Comparison of ENCODE assay signal across 8 cellular contexts in the genomic region with DNA sequence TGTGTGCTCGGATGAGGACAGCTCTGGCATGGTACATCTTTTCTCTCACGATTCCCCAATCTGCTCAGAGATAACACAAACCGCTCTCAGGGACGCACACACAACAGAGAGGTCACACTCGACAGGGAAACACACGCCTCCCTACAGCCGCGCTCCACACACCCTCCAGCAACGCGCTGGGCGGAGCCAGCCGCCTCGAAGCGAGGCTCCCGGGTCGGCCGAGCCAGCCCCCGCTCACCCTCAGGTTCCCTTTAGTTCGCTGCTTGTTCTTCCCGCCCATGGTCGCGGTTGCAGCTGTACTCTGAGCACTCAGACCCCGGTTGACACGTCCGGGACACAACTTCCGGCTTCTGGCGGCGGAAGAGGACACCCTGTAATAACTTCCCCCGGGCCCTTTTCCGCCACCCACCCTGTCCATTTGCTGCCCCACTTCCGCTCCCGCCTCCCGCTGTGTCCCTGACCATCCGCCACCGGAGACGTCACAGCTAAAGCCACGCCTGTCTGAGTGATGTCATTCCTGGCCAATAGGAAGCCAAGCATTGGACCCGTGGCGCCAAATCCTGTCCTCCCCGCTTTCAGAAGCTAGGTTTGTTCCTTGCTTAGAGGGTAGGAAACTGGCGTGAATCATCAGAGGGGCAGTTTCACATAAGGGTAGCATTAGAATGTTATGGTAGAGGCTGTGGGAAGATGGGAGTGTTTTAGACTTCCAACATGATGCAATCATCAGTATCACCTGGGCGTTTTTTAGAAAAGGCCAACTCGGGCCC. TPM values are rescaled to one million over a fixed set of nuclear protein-coding genes. Genes with fewer than 3 reads are reported as not detected.
A peak's percentile ranks its signal among the peaks of the same experiment; 100 is the strongest.
DNase-seq lines count a peak whose midpoint lies in the region; TF ChIP-seq lines count a peak whose summit lies in the region.

A gene with protein sequence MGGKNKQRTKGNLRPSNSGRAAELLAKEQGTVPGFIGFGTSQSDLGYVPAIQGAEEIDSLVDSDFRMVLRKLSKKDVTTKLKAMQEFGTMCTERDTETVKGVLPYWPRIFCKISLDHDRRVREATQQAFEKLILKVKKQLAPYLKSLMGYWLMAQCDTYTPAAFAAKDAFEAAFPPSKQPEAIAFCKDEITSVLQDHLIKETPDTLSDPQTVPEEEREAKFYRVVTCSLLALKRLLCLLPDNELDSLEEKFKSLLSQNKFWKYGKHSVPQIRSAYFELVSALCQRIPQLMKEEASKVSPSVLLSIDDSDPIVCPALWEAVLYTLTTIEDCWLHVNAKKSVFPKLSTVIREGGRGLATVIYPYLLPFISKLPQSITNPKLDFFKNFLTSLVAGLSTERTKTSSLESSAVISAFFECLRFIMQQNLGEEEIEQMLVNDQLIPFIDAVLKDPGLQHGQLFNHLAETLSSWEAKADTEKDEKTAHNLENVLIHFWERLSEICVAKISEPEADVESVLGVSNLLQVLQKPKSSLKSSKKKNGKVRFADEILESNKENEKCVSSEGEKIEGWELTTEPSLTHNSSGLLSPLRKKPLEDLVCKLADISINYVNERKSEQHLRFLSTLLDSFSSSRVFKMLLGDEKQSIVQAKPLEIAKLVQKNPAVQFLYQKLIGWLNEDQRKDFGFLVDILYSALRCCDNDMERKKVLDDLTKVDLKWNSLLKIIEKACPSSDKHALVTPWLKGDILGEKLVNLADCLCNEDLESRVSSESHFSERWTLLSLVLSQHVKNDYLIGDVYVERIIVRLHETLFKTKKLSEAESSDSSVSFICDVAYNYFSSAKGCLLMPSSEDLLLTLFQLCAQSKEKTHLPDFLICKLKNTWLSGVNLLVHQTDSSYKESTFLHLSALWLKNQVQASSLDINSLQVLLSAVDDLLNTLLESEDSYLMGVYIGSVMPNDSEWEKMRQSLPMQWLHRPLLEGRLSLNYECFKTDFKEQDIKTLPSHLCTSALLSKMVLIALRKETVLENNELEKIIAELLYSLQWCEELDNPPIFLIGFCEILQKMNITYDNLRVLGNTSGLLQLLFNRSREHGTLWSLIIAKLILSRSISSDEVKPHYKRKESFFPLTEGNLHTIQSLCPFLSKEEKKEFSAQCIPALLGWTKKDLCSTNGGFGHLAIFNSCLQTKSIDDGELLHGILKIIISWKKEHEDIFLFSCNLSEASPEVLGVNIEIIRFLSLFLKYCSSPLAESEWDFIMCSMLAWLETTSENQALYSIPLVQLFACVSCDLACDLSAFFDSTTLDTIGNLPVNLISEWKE (N-terminal part only) (minus strand): TSS at position 352 of the 767 bp plus-strand sequence. CDS start 72 bp downstream, at position 280.

- H3K4me1 Mint-ChIP-seq in activated naive CD4-positive, alpha-beta T cell treated with anti-CD3 and anti-CD28 coated beads for 36 hours (ENCODE audit: low read depth), result peaks cover 51% of the 10 kb centered on the region

- H3K27me3 Mint-ChIP-seq in activated naive CD4-positive, alpha-beta T cell treated with anti-CD3 and anti-CD28 coated beads for 36 hours (ENCODE audit: low read depth), result no peaks in the 10 kb centered on the region

- no peak for TF ChIP-seq CTCF in HFF-Myc (IDR thresholded peaks at IDR 0.05; ENCODE audit: low read depth, low read length, missing control alignments)

- H3K9me3 Mint-ChIP-seq in activated naive CD4-positive, alpha-beta T cell treated with anti-CD3 and anti-CD28 coated beads for 36 hours, result no peaks in the 10 kb centered on the region

- CTCF ChIA-PET in activated naive CD4-positive, alpha-beta T cell treated with anti-CD3 and anti-CD28 coated beads for 36 hours (lab: Charles Lee), result interaction anchor here (0.6 to 1.1 kb wide), 2 partner anchors 26 to 177 kb away, joined by 3 to 4 read pairs; no protein-coding TSS in a partner anchor

- peak within 1 kb of the TSS; percentile 89 for H3K4me3 ChIP-seq in HFF-Myc (replicated peaks; ENCODE audit: low read depth, low read length)

- H3K4me3 Mint-ChIP-seq in activated naive CD4-positive, alpha-beta T cell treated with anti-CD3 and anti-CD28 coated beads for 36 hours, result peak within 1 kb of the TSS; percentile 99

- H3K36me3 Mint-ChIP-seq in activated naive CD4-positive, alpha-beta T cell treated with anti-CD3 and anti-CD28 coated beads for 36 hours (ENCODE audit: low read depth), result peaks cover 9% of the 10 kb centered on the region

- intact Hi-C loops in activated naive CD4-positive, alpha-beta T cell treated with anti-CD3 and anti-CD28 coated beads for 36 hours (cut with micrococcal nuclease), result loop anchor here (1.0 to 5.0 kb wide), 8 partner anchors 10 to 457 kb away; partner anchors contain the start of genes BACH1, CCT8 and USP16

- H3K27ac Mint-ChIP-seq in activated naive CD4-positive, alpha-beta T cell treated with anti-CD3 and anti-CD28 coated beads for 36 hours, result peak within 1 kb of the TSS; percentile 97

- DNase-seq in GM03348 (ENCODE audit: low spot score) (peak; percentile 97), HFF-Myc (ENCODE audit: extremely low read depth, low read depth) (peak; percentile 99), NAMALWA (ENCODE audit: low spot score) (peak; percentile 99), SK-N-DZ (ENCODE audit: low spot score) (peak; percentile 98), germinal center (ENCODE audit: low spot score) (peak; percentile 97), non-pigmented ciliary epithelial cell (ENCODE audit: low read depth) (peak; percentile 99), superior temporal gyrus (ENCODE audit: extremely low spot score) (peak; percentile 99)
- peak; percentile 100 for DNase-seq in activated naive CD4-positive, alpha-beta T cell treated with anti-CD3 and anti-CD28 coated beads for 36 hours

RNA-seq across cellular contexts. Expression of the gene that starts here (rescaled TPM):
- polyA plus RNA-seq in SK-N-DZ (2014; cell fraction: cytosol; rRNA removed), result 14.8 and 21.2 TPM in 2 replicates
- polyA plus RNA-seq in SK-N-DZ (2014; cell fraction: nucleus; rRNA removed), result 28.8 and 38.9 TPM in 2 replicates
- total RNA-seq in activated naive CD4-positive, alpha-beta T cell treated with anti-CD3 and anti-CD28 coated beads for 36 hours, result 10 to 100 TPM; 18.5 to 21.2 TPM

Comparison
In these comparisons a context has a peak if more than half of its experiments do, and no peak if none do; other contexts are left out.
1. Peak in every context shown above with its lines: DNase-seq and H3K4me3 ChIP-seq.